ENCODE assay signal across 4 cellular contexts in genomic region chr12:24971391-24971790, GRCh38. TPM values are rescaled to one million over a fixed set of nuclear protein-coding genes. Genes with fewer than 3 reads are reported as not detected.
DNase-seq lines count a peak whose midpoint lies in the region; TF ChIP-seq lines count a peak whose summit lies in the region.
"Not testable (repeated sequence)": the region's sequence is repeated elsewhere in the genome, so short reads cannot be mapped to it uniquely, and the experiment has no call there.

No MANE protein-coding gene starts in this region.

- peak overlapping the region; percentile 89 for H3K27ac Mint-ChIP-seq in endodermal cell
- peak overlapping the region; percentile 90 for H3K27ac Mint-ChIP-seq in nephron progenitor cell

- not testable (repeated sequence) for H3K27ac ChIP-seq in BLaER1 treated with 17β-estradiol and CSF1 and Interleukin-3, amounts not matched to agents 10 nM and 100 nM; endodermal cell (ENCODE audit: low read depth, low read length)

- H3K9me3 Mint-ChIP-seq in endodermal cell, result peaks cover 47% of the 10 kb centered on the region
- peaks cover 21% of the 10 kb centered on the region for H3K9me3 Mint-ChIP-seq in nephron progenitor cell

- not testable (repeated sequence) for H3K27me3 ChIP-seq in BLaER1 treated with 17β-estradiol and CSF1 and Interleukin-3, amounts not matched to agents 10 nM and 100 nM; endodermal cell (ENCODE audit: control insufficient read depth, insufficient read depth, low read length, poor library complexity, severe bottlenecking)

- H3K36me3 ChIP-seq in BLaER1 treated with 17β-estradiol and CSF1 and Interleukin-3, amounts not matched to agents 10 nM and 100 nM, result peaks cover 0 to 12% (median 4%) of the 10 kb centered on the region in 11 experiments; a peak in 4 of 22 replicates
- H3K36me3 ChIP-seq in endodermal cell (ENCODE audit: control insufficient read depth, insufficient read depth, low read length), result not testable (repeated sequence)

- H3K4me1 Mint-ChIP-seq in endodermal cell, result peaks cover 13% of the 10 kb centered on the region
- H3K4me1 Mint-ChIP-seq in nephron progenitor cell, result peaks cover 23% of the 10 kb centered on the region

- DNase-seq in endodermal cell, nephron progenitor cell: not testable (repeated sequence)
- peak; percentile 57 for DNase-seq in left kidney (ENCODE audit: low read depth, low spot score)

- not testable (repeated sequence) for H3K27me3 Mint-ChIP-seq in endodermal cell (ENCODE audit: insufficient read depth); nephron progenitor cell (ENCODE audit: low read depth, poor library complexity)

- H4K20me1 ChIP-seq in BLaER1 treated with 17β-estradiol and CSF1 and Interleukin-3, amounts not matched to agents 10 nM and 100 nM, result not testable (repeated sequence)

- H3K4me1 ChIP-seq in BLaER1 treated with 17β-estradiol and CSF1 and Interleukin-3, amounts not matched to agents 10 nM and 100 nM, result peaks cover 10 to 37% (median 22%) of the 10 kb centered on the region in 10 experiments; a peak in 19 of 20 replicates
- not testable (repeated sequence) for H3K4me1 ChIP-seq in endodermal cell (ENCODE audit: control insufficient read depth, insufficient read depth, low read length)

- 94 to 100% methylated on average over 5 to 6 of the region's 6 CpGs for WGBS in endodermal cell (ENCODE audit: insufficient coverage in 1 of 2, insufficient read length in 1 of 2), 2 experiments

- peaks cover 15 to 39% (median 25%) of the 10 kb centered on the region in 11 experiments for H3K9me3 ChIP-seq in BLaER1 treated with 17β-estradiol and CSF1 and Interleukin-3, amounts not matched to agents 10 nM and 100 nM (replicated peaks in 1 of 11)
- peaks cover 64% of the 10 kb centered on the region for H3K9me3 ChIP-seq in endodermal cell (ENCODE audit: control insufficient read depth, low read length)

- peak overlapping the region in 8 of 11 experiments; percentile 1 to 38 (median 24); a peak in 9 of 22 replicates for H3K4me2 ChIP-seq in BLaER1 treated with 17β-estradiol and CSF1 and Interleukin-3, amounts not matched to agents 10 nM and 100 nM

- not testable (repeated sequence) for H3K4me3 ChIP-seq in BLaER1 treated with 17β-estradiol and CSF1 and Interleukin-3, amounts not matched to agents 10 nM and 100 nM
- H3K4me3 ChIP-seq in endodermal cell (ENCODE audit: low read length), result peak overlapping the region; percentile 71

- TF ChIP-seq CTCF in endodermal cell (conservative IDR thresholded peaks at IDR 0.05); nephron progenitor cell (IDR thresholded peaks at IDR 0.05): not testable (repeated sequence)

- not testable (repeated sequence) for H3K4me3 Mint-ChIP-seq in endodermal cell, nephron progenitor cell

- peaks cover 24% of the 10 kb centered on the region for H3K36me3 Mint-ChIP-seq in endodermal cell (ENCODE audit: low read depth)
- H3K36me3 Mint-ChIP-seq in nephron progenitor cell (ENCODE audit: low read depth), result not testable (repeated sequence)

- not testable (repeated sequence) for H3K9ac ChIP-seq in BLaER1 treated with 17β-estradiol and CSF1 and Interleukin-3, amounts not matched to agents 10 nM and 100 nM; endodermal cell (ENCODE audit: extremely low read depth, low read length, poor library complexity, severe bottlenecking)

RNA-seq across cellular contexts. Expression of gene BCAT1, which starts 22.5 kb away (rescaled TPM):
- 100 to 1,000 TPM in 1 of 2 donors, 10 to 100 TPM in 1; 45.0 to 141 TPM for total RNA-seq in endodermal cell
- 116 TPM for polyA plus RNA-seq in endodermal cell (2013, experiment 1 of 2)
- 106 TPM for polyA plus RNA-seq in endodermal cell (2013, experiment 2 of 2)
